ENCODE assay signal across 8 cellular contexts in the genomic region with DNA sequence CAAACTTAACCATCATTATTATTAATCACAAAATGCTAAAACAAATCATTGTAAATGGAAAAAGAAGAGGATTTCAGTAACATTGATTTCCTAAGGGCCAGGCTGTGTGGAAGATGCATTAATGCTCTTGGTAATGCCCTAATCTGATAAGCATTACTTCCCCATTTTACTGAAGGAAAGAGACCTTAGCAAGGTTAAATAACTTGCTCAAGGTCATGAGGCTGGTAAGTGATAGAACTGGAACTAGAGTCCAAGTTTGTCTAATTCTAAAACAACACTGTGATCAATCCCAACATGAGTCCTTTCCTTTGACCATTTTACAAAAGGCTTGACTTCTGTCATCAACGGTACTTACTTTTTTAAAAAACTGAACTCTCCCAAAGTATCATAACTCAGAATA.
"Had no signal": no experiment of that assay in that cellular context is flagged by ENCODE, and none has a peak within 500 bp of the region (broad histone marks: within the 10 kb centered on the region; RNA-seq: fewer than 3 reads in every experiment).

No MANE protein-coding gene starts in this region.

- ATAC-seq: GM23338 had no signal

- DNase-seq: H9, HCEC 1CT, IMR-90, KBM-7 had no signal

- FAIRE-seq: H1, H54, HTR-8/SVneo had no signal
